ENCODE assay signal across 2 cellular contexts in the genomic region with DNA sequence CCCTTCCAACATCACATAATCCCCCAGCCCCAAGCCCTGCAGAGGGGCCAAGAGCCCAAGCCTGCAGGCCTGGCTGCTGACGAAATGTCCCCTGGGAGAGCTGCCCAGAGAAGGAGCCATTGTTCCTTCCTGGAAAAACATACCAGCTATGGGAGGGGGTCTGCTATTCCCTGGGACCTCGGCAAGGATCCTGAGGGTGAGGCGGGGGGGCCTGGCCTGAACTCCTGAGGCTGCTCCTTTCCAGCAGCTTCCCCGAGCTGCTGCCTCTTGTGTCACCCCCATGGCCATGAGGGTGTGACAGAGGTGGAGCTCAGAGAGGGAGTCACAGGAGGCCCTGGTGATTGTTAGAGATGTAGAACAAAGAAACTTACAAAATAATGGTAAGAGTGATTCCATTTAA.
TF ChIP-seq lines count a peak whose summit lies in the region.

No MANE protein-coding gene starts in this region.

TF ChIP-seq in SK-N-SH, 30 proteins besides CTCF, POLR2A, EP300 and RAD21 (continued from another document):
- TF ChIP-seq, protein P1, sequence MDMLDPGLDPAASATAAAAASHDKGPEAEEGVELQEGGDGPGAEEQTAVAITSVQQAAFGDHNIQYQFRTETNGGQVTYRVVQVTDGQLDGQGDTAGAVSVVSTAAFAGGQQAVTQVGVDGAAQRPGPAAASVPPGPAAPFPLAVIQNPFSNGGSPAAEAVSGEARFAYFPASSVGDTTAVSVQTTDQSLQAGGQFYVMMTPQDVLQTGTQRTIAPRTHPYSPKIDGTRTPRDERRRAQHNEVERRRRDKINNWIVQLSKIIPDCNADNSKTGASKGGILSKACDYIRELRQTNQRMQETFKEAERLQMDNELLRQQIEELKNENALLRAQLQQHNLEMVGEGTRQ (IDR thresholded peaks at IDR 0.05; ENCODE audit: borderline replicate concordance, low read depth, low read length), result no peak
- no peak for TF ChIP-seq TAF1 (IDR thresholded peaks at IDR 0.05; ENCODE audit: borderline replicate concordance, low read depth, low read length)
- TF ChIP-seq TEAD4 (IDR thresholded peaks at IDR 0.05; ENCODE audit: borderline replicate concordance, insufficient read depth), result no peak
- TF ChIP-seq EZH2phosphoT487 (IDR thresholded peaks at IDR 0.05; ENCODE audit: borderline replicate concordance, low read depth), result no peak
- no peak for TF ChIP-seq JUND (IDR thresholded peaks at IDR 0.05)
- no peak for TF ChIP-seq NRF1 (IDR thresholded peaks at IDR 0.05; ENCODE audit: low read depth, low read length)
- TF ChIP-seq GABPA (IDR thresholded peaks at IDR 0.05; ENCODE audit: low read depth), result no peak
- no peak for TF ChIP-seq FOSL2 (IDR thresholded peaks at IDR 0.05; ENCODE audit: borderline replicate concordance, low read depth)
- TF ChIP-seq, protein P2, sequence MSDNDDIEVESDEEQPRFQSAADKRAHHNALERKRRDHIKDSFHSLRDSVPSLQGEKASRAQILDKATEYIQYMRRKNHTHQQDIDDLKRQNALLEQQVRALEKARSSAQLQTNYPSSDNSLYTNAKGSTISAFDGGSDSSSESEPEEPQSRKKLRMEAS (IDR thresholded peaks at IDR 0.05; ENCODE audit: low read depth), result no peak
- TF ChIP-seq RCOR1 (IDR thresholded peaks at IDR 0.05; ENCODE audit: low read length), result no peak
- TF ChIP-seq SIN3A (IDR thresholded peaks at IDR 0.05; ENCODE audit: borderline replicate concordance, low read depth, low read length), result no peak
- TF ChIP-seq FOXJ3 (CRISPR knock-in tag; IDR thresholded peaks at IDR 0.05), result no peak
- no peak for TF ChIP-seq POLR2AphosphoS5 (IDR thresholded peaks at IDR 0.05; ENCODE audit: low read depth, low read length)

TF ChIP-seq in SK-N-SH treated with all-trans-retinoic acid at 6 μM for 48 hours, 23 proteins besides CTCF, POLR2A, EP300 and RAD21 (continued from another document):
- TF ChIP-seq, protein P3, sequence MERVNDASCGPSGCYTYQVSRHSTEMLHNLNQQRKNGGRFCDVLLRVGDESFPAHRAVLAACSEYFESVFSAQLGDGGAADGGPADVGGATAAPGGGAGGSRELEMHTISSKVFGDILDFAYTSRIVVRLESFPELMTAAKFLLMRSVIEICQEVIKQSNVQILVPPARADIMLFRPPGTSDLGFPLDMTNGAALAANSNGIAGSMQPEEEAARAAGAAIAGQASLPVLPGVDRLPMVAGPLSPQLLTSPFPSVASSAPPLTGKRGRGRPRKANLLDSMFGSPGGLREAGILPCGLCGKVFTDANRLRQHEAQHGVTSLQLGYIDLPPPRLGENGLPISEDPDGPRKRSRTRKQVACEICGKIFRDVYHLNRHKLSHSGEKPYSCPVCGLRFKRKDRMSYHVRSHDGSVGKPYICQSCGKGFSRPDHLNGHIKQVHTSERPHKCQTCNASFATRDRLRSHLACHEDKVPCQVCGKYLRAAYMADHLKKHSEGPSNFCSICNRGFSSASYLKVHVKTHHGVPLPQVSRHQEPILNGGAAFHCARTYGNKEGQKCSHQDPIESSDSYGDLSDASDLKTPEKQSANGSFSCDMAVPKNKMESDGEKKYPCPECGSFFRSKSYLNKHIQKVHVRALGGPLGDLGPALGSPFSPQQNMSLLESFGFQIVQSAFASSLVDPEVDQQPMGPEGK (CRISPR knock-in tag; IDR thresholded peaks at IDR 0.05; ENCODE audit: borderline replicate concordance), result no peak
